9 cellular contexts compared by ENCODE assay signal in the genomic region with DNA sequence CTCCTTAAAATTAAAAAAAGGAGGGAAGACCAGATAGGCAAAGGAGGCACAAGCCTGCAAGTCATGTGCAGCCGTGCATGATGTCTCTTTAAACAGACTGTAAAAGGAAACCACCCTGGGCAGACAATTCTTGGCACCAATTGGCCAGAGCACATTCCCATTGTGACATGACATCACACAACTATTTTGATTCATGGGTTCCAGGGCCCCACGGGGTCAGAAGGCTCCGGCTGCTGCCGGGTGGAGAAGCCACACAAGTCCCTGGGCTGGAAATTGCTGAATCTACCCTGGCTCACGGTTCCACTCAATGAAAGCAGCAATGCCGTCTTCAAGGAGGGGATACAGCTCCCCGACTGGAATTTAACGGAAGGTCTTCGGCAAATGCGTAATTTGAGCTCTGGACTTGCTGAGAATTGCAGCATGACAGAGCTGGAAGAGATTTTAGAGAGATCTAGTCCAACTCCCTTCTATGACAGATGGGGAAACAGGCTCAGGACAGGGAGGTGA.
A peak's percentile ranks its signal among the peaks of the same experiment; 100 is the strongest.
DNase-seq lines count a peak whose midpoint lies in the region; ATAC-seq and TF ChIP-seq lines count a peak whose summit lies in the region.
"Had no signal": no experiment of that assay in that cellular context is flagged by ENCODE, and none has a peak within 500 bp of the region (broad histone marks: within the 10 kb centered on the region; RNA-seq: fewer than 3 reads in every experiment).

No MANE protein-coding gene starts in this region.

- TF ChIP-seq CTCF in BE2C (IDR thresholded peaks at IDR 0.05; ENCODE audit: low read depth, low read length), result peak; percentile 21; the same call in 1 of the 2 replicates
- no peak for TF ChIP-seq CTCF in WTC11 (IDR thresholded peaks at IDR 0.05)
- TF ChIP-seq CTCF in right atrium auricular region (IDR thresholded peaks at IDR 0.05), result peak in 1 of 2 donors; percentile 30

- peak overlapping the region; percentile 25 for H3K4me3 Mint-ChIP-seq in WTC11
- H3K4me3 Mint-ChIP-seq: activated naive CD4-positive, alpha-beta T cell treated with anti-CD3 and anti-CD28 coated beads, Interleukin-2, amount 50 U/mL, for 24 hours had no signal

- H3K36me3 ChIP-seq in BE2C (no peaks in the 10 kb centered on the region), right atrium auricular region (no peaks in the 10 kb centered on the region)

- POLR2A ChIA-PET in WTC11 (lab: Charles Lee), result no interaction called here

- peak; percentile 74 for ATAC-seq in WTC11
- no peak for ATAC-seq in GM21360 (IDR thresholded peaks at IDR 0.05; ENCODE audit: unreplicated experiment)
- no peak for ATAC-seq in HG03565 (IDR thresholded peaks at IDR 0.05; ENCODE audit: unreplicated experiment)

- no peaks in the 10 kb centered on the region for H3K27me3 ChIP-seq in BE2C
- H3K27me3 ChIP-seq in right atrium auricular region, result no peaks in the 10 kb centered on the region

- H3K27me3 Mint-ChIP-seq in WTC11 (ENCODE audit: low read depth), result no peaks in the 10 kb centered on the region; the same call in 1 of the 2 replicates
- H3K27me3 Mint-ChIP-seq: activated naive CD4-positive, alpha-beta T cell treated with anti-CD3 and anti-CD28 coated beads, Interleukin-2, amount 50 U/mL, for 24 hours had no signal

- CTCF ChIA-PET in WTC11 (lab: Charles Lee), result interaction anchor here (0.6 to 2.8 kb wide), 27 partner anchors 9 to 756 kb away, joined by 3 to 23 read pairs (median 4); a partner anchor contains a TSS

- peak; percentile 71 for DNase-seq in BE2C
- DNase-seq in NCI-H1105 (lab: John Stamatoyannopoulos, UW), result peak; percentile 58
- no peak for DNase-seq in WTC11 (ENCODE audit: low spot score)
- DNase-seq in right atrium auricular region (ENCODE audit: low spot score), result peak; percentile 91
- peak; percentile 95 for DNase-seq in skeletal muscle cell (ENCODE audit: low read depth)
- DNase-seq in activated CD4-positive, alpha-beta T cell treated with anti-CD3 and anti-CD28 coated beads, Interleukin-2, amount 50 U/mL, for 4 hours, result no peak

- H3K9me3 Mint-ChIP-seq in WTC11, result peaks cover 16% of the 10 kb centered on the region
- H3K9me3 Mint-ChIP-seq: activated naive CD4-positive, alpha-beta T cell treated with anti-CD3 and anti-CD28 coated beads, Interleukin-2, amount 50 U/mL, for 24 hours had no signal

- H3K4me1 ChIP-seq in BE2C (peaks cover 12% of the 10 kb centered on the region), right atrium auricular region (peaks cover 0 to 18% of the 10 kb centered on the region in 2 donors)

- peaks cover 24% of the 10 kb centered on the region for H3K4me1 Mint-ChIP-seq in WTC11

- H3K9me3 ChIP-seq in BE2C (no peaks in the 10 kb centered on the region), right atrium auricular region (no peaks in the 10 kb centered on the region)

- H3K36me3 Mint-ChIP-seq in WTC11, result peaks cover 15% of the 10 kb centered on the region

- H3K27ac Mint-ChIP-seq in WTC11, result no peak overlapping the region
- H3K27ac Mint-ChIP-seq: activated naive CD4-positive, alpha-beta T cell treated with anti-CD3 and anti-CD28 coated beads, Interleukin-2, amount 50 U/mL, for 24 hours had no signal

- peak overlapping the region; percentile 87 to 91 for H3K27ac ChIP-seq in right atrium auricular region

- peak overlapping the region; percentile 48 for H3K4me3 ChIP-seq in BE2C (ENCODE audit: low read depth, low read length)
- peak overlapping the region; percentile 51 to 56 for H3K4me3 ChIP-seq in right atrium auricular region
- peak overlapping the region; percentile 27 for H3K4me3 ChIP-seq in skeletal muscle cell (ENCODE audit: low read depth, low read length)

TF ChIP-seq in WTC11, 78 proteins besides CTCF, POLR2A, EP300 and RAD21 (continues in another document):
- TF ChIP-seq, protein P1, sequence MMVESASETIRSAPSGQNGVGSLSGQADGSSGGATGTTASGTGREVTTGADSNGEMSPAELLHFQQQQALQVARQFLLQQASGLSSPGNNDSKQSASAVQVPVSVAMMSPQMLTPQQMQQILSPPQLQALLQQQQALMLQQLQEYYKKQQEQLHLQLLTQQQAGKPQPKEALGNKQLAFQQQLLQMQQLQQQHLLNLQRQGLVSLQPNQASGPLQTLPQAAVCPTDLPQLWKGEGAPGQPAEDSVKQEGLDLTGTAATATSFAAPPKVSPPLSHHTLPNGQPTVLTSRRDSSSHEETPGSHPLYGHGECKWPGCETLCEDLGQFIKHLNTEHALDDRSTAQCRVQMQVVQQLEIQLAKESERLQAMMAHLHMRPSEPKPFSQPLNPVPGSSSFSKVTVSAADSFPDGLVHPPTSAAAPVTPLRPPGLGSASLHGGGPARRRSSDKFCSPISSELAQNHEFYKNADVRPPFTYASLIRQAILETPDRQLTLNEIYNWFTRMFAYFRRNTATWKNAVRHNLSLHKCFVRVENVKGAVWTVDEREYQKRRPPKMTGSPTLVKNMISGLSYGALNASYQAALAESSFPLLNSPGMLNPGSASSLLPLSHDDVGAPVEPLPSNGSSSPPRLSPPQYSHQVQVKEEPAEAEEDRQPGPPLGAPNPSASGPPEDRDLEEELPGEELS (CRISPR knock-in tag; IDR thresholded peaks at IDR 0.05), result no peak
- no peak for TF ChIP-seq IRF2 (CRISPR knock-in tag; IDR thresholded peaks at IDR 0.05; ENCODE audit: borderline replicate concordance, low read depth)
- TF ChIP-seq, protein P2, sequence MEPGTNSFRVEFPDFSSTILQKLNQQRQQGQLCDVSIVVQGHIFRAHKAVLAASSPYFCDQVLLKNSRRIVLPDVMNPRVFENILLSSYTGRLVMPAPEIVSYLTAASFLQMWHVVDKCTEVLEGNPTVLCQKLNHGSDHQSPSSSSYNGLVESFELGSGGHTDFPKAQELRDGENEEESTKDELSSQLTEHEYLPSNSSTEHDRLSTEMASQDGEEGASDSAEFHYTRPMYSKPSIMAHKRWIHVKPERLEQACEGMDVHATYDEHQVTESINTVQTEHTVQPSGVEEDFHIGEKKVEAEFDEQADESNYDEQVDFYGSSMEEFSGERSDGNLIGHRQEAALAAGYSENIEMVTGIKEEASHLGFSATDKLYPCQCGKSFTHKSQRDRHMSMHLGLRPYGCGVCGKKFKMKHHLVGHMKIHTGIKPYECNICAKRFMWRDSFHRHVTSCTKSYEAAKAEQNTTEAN (CRISPR knock-in tag; IDR thresholded peaks at IDR 0.05), result no peak
- TF ChIP-seq CBFB (CRISPR knock-in tag; IDR thresholded peaks at IDR 0.05; ENCODE audit: low read depth), result no peak
- TF ChIP-seq GRHL2 (CRISPR knock-in tag; IDR thresholded peaks at IDR 0.05; ENCODE audit: insufficient replicate concordance, severe bottlenecking), result no peak
- TF ChIP-seq ZNF263 (CRISPR knock-in tag; IDR thresholded peaks at IDR 0.05; ENCODE audit: low read depth), result no peak
- no peak for TF ChIP-seq RORB (CRISPR knock-in tag; IDR thresholded peaks at IDR 0.05)
- TF ChIP-seq, protein P3, sequence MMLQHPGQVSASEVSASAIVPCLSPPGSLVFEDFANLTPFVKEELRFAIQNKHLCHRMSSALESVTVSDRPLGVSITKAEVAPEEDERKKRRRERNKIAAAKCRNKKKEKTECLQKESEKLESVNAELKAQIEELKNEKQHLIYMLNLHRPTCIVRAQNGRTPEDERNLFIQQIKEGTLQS (CRISPR knock-in tag; conservative IDR thresholded peaks at IDR 0.05), result no peak
- TF ChIP-seq, protein P4, sequence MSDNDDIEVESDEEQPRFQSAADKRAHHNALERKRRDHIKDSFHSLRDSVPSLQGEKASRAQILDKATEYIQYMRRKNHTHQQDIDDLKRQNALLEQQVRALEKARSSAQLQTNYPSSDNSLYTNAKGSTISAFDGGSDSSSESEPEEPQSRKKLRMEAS (CRISPR knock-in tag; IDR thresholded peaks at IDR 0.05), result no peak
- TF ChIP-seq PRRX2 (CRISPR knock-in tag; IDR thresholded peaks at IDR 0.05), result no peak
- no peak for TF ChIP-seq TEAD4 (CRISPR knock-in tag; IDR thresholded peaks at IDR 0.05)
- TF ChIP-seq RELA (CRISPR knock-in tag; IDR thresholded peaks at IDR 0.05; ENCODE audit: borderline replicate concordance), result no peak
- TF ChIP-seq, protein P5, sequence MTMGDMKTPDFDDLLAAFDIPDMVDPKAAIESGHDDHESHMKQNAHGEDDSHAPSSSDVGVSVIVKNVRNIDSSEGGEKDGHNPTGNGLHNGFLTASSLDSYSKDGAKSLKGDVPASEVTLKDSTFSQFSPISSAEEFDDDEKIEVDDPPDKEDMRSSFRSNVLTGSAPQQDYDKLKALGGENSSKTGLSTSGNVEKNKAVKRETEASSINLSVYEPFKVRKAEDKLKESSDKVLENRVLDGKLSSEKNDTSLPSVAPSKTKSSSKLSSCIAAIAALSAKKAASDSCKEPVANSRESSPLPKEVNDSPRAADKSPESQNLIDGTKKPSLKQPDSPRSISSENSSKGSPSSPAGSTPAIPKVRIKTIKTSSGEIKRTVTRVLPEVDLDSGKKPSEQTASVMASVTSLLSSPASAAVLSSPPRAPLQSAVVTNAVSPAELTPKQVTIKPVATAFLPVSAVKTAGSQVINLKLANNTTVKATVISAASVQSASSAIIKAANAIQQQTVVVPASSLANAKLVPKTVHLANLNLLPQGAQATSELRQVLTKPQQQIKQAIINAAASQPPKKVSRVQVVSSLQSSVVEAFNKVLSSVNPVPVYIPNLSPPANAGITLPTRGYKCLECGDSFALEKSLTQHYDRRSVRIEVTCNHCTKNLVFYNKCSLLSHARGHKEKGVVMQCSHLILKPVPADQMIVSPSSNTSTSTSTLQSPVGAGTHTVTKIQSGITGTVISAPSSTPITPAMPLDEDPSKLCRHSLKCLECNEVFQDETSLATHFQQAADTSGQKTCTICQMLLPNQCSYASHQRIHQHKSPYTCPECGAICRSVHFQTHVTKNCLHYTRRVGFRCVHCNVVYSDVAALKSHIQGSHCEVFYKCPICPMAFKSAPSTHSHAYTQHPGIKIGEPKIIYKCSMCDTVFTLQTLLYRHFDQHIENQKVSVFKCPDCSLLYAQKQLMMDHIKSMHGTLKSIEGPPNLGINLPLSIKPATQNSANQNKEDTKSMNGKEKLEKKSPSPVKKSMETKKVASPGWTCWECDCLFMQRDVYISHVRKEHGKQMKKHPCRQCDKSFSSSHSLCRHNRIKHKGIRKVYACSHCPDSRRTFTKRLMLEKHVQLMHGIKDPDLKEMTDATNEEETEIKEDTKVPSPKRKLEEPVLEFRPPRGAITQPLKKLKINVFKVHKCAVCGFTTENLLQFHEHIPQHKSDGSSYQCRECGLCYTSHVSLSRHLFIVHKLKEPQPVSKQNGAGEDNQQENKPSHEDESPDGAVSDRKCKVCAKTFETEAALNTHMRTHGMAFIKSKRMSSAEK (CRISPR knock-in tag; IDR thresholded peaks at IDR 0.05; ENCODE audit: borderline replicate concordance), result no peak
- TF ChIP-seq ZNF671 (CRISPR knock-in tag; IDR thresholded peaks at IDR 0.05), result no peak
- TF ChIP-seq, protein P6, sequence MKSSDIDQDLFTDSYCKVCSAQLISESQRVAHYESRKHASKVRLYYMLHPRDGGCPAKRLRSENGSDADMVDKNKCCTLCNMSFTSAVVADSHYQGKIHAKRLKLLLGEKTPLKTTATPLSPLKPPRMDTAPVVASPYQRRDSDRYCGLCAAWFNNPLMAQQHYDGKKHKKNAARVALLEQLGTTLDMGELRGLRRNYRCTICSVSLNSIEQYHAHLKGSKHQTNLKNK (CRISPR knock-in tag; IDR thresholded peaks at IDR 0.05), result no peak
- TF ChIP-seq ZNF423 (CRISPR knock-in tag; IDR thresholded peaks at IDR 0.05), result no peak
- TF ChIP-seq SOX15 (CRISPR knock-in tag; IDR thresholded peaks at IDR 0.05), result no peak

Comparison
In these comparisons a context has a peak if more than half of its experiments do, and no peak if none do; other contexts are left out.
1. DNase-seq: peak in BE2C (single experiment), NCI-H1105 (single experiment), right atrium auricular region (single experiment) and skeletal muscle cell (single experiment); none in WTC11 (single experiment) and activated CD4-positive, alpha-beta T cell treated with anti-CD3 and anti-CD28 coated beads, Interleukin-2, amount 50 U/mL, for 4 hours (0 of 2).
2. Peak in every context shown above with its lines, with median percentiles within 50 percentile points of each other: H3K4me3 ChIP-seq.